1 cellular context compared by ENCODE assay signal in the genomic region with DNA sequence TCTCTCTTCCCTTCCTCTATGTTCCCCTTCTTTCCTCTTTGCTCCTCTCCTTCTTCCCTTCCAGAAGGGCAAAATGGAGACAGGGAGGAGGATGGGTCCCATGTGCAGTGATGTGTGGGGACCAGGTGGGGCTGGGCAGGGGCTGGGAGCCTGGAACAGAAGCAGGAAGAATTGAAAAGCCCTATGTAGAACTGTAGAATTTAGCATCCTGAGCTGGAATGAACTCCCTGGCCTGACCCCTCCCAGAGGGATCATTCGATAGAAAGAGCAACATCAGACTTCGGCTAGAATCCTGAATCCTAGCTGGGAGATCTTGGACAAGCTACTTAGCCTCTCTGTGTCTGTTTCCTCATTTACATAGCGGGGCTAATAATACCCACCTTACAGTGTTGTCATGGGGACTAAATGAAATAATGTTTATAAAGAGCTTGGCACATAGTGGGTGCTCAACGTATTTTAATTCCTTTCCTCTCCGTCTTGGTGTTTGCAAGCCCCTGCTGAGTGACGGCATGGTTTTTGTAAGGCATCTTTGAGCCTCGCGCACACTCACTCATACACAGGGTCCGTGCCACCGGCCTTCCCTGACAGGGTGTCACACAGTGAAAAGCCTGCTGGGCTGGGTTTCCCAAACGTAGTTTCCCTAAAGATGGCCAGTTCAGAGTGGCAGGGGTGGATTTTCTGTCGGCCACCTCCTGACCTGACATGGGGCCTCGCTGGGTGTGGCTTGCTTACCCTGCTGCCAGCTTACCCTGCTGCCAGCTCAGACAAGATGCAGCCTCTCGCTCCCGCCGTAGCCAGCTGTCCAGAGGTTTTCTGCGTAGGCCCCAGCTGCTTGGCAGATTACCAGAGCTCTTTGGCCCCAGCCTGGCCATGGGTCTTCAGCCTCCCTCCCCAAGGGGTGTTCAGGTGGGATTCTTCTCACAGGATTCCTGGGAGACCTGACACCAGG.
TF ChIP-seq lines count a peak whose summit lies in the region.

No MANE protein-coding gene starts in this region.

TF ChIP-seq in GM23338, 12 proteins besides CTCF, POLR2A, EP300 and RAD21:
- TF ChIP-seq ZNF462 (CRISPR knock-in tag; IDR thresholded peaks at IDR 0.05) (no peak), REST (IDR thresholded peaks at IDR 0.05; ENCODE audit: unreplicated experiment) (no peak), JUNB (IDR thresholded peaks at IDR 0.05; ENCODE audit: unreplicated experiment) (no peak), STAT1 (IDR thresholded peaks at IDR 0.05; ENCODE audit: unreplicated experiment) (no peak), NANOG (IDR thresholded peaks at IDR 0.05; ENCODE audit: borderline replicate concordance) (no peak), ZNF114 (CRISPR knock-in tag; IDR thresholded peaks at IDR 0.05) (no peak), CREB1 (CRISPR knock-in tag; IDR thresholded peaks at IDR 0.05; ENCODE audit: low read depth) (no peak), POLR2AphosphoS5 (IDR thresholded peaks at IDR 0.05; ENCODE audit: low read depth) (no peak), EZH2phosphoT487 (IDR thresholded peaks at IDR 0.05; ENCODE audit: unreplicated experiment) (no peak), EZH2 (IDR thresholded peaks at IDR 0.05; ENCODE audit: low read depth, unreplicated experiment) (no peak)
TF ChIP-seq in GM23338: peak in this region for 0.
